ENCODE assay signal across 12 cellular contexts in the genomic region with DNA sequence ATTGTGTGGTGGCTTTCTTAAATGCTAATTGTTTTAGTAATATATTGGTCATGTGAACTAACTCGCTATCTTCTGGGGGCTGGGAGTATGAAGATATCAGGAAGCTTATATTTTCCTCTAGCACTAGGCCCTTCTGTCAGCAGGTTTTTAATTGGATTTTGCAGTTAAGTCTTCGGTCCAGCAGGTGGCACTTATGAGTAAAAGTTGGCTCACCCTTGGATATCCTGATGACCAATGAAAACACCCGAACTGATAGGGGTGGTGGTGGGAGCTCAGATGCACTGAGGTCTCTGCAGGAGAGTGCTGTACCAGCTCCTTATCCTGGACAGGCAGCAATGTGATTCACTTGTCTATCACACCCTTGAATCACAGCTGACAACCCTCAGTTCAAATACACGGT.
DNase-seq lines count a peak whose midpoint lies in the region; ATAC-seq and TF ChIP-seq lines count a peak whose summit lies in the region.
"Had no signal": no experiment of that assay in that cellular context is flagged by ENCODE, and none has a peak within 500 bp of the region (broad histone marks: within the 10 kb centered on the region; RNA-seq: fewer than 3 reads in every experiment).

No MANE protein-coding gene starts in this region.

- H2AFZ ChIP-seq in GM23338 (no peak overlapping the region), PC-3 (ENCODE audit: low read length) (no peak overlapping the region)

- no peaks in the 10 kb centered on the region for H3F3A ChIP-seq in GM23338 (replicated peaks; ENCODE audit: low read depth)
- no peaks in the 10 kb centered on the region for H3F3A ChIP-seq in PC-3 (ENCODE audit: low read length, unreplicated experiment)

- peaks cover 1% of the 10 kb centered on the region for H3K27me3 Mint-ChIP-seq in GM23338 (ENCODE audit: insufficient read depth, low read depth, poor library complexity)
- H3K27me3 Mint-ChIP-seq: stimulated activated memory B cell treated with anti-CD40 and anti-IgM and Interleukin-4, amounts not matched to agents 10 μg/mL and 1 μg/mL and 100 μg/mL, for 72 hours had no signal

- H4K20me1 ChIP-seq in GM23338 (replicated peaks; ENCODE audit: insufficient read depth) (no peaks in the 10 kb centered on the region), PC-3 (ENCODE audit: low read length) (no peaks in the 10 kb centered on the region)

- POLR2A ChIA-PET in PC-3 (lab: Charles Lee; ENCODE audit: unreplicated experiment): no interaction called here

- ATAC-seq in GM23338: peak; percentile 65
- ATAC-seq in PC-3: no peak
- ATAC-seq in HG02884 (IDR thresholded peaks at IDR 0.05; ENCODE audit: unreplicated experiment): no peak
- ATAC-seq: heart right ventricle; stimulated activated memory B cell treated with anti-CD40 and anti-IgM and Interleukin-4, amounts not matched to agents 10 μg/mL and 1 μg/mL and 100 μg/mL, for 72 hours had no signal

- TF ChIP-seq POLR2A in suprapubic skin (IDR thresholded peaks at IDR 0.05): no peak

- no peaks in the 10 kb centered on the region for H3K4me1 Mint-ChIP-seq in GM23338
- H3K4me1 Mint-ChIP-seq: stimulated activated memory B cell treated with anti-CD40 and anti-IgM and Interleukin-4, amounts not matched to agents 10 μg/mL and 1 μg/mL and 100 μg/mL, for 72 hours had no signal

- no TSS peak for BruUV-seq in PC-3 (replicated peaks; lab: Mats Ljungman, UMichigan)

- no peaks in the 10 kb centered on the region for H3K9me3 Mint-ChIP-seq in GM23338
- H3K9me3 Mint-ChIP-seq: stimulated activated memory B cell treated with anti-CD40 and anti-IgM and Interleukin-4, amounts not matched to agents 10 μg/mL and 1 μg/mL and 100 μg/mL, for 72 hours had no signal

- H3K79me2 ChIP-seq in GM23338 (replicated peaks; ENCODE audit: insufficient read depth) (no peaks in the 10 kb centered on the region), PC-3 (ENCODE audit: low read length) (no peaks in the 10 kb centered on the region)

- no peaks in the 10 kb centered on the region for H3K36me3 Mint-ChIP-seq in GM23338 (ENCODE audit: low read depth)
- H3K36me3 Mint-ChIP-seq: stimulated activated memory B cell treated with anti-CD40 and anti-IgM and Interleukin-4, amounts not matched to agents 10 μg/mL and 1 μg/mL and 100 μg/mL, for 72 hours had no signal

- H3K27me3 ChIP-seq in GM23338 (ENCODE audit: insufficient read depth) (no peaks in the 10 kb centered on the region), PC-3 (ENCODE audit: low read length) (no peaks in the 10 kb centered on the region), suprapubic skin (no peaks in the 10 kb centered on the region)
- H3K27me3 ChIP-seq: right atrium auricular region had no signal

- no peaks in the 10 kb centered on the region for H3K9me3 ChIP-seq in PC-3 (ENCODE audit: low read length)
- no peaks in the 10 kb centered on the region for H3K9me3 ChIP-seq in suprapubic skin
- H3K9me3 ChIP-seq: heart right ventricle, right atrium auricular region had no signal

- no peak for TF ChIP-seq EP300 in suprapubic skin (IDR thresholded peaks at IDR 0.05)

- no peak overlapping the region for H3K9ac ChIP-seq in PC-3 (ENCODE audit: low read length)

- CTCF ChIA-PET in PC-3 (lab: Charles Lee): no interaction called here

- H3K4me3 ChIP-seq in GM23338 (no peak overlapping the region), PC-3 (ENCODE audit: low read length) (no peak overlapping the region), suprapubic skin (no peak overlapping the region)
- H3K4me3 ChIP-seq: heart right ventricle, right atrium auricular region had no signal

- H3K9me2 ChIP-seq in GM23338 (ENCODE audit: insufficient read depth) (no peaks in the 10 kb centered on the region), PC-3 (replicated peaks; ENCODE audit: low read length) (no peaks in the 10 kb centered on the region)

- H3K4me1 ChIP-seq in GM23338 (ENCODE audit: insufficient read depth) (no peaks in the 10 kb centered on the region), PC-3 (ENCODE audit: insufficient read depth, low read length) (no peaks in the 10 kb centered on the region), suprapubic skin (no peaks in the 10 kb centered on the region)
- H3K4me1 ChIP-seq: heart right ventricle, right atrium auricular region had no signal

- DNase-seq in ELF-1 (ENCODE audit: low read depth, low spot score) (peak; percentile 58), GM23338 (ENCODE audit: low spot score) (peak; percentile 62), PC-3 (peak; percentile 14), iPS-NIHi11 (ENCODE audit: low spot score) (peak; percentile 48), DMS153 (lab: John Stamatoyannopoulos, UW) (no peak), NCI-H187 treated with DMSO at 0.1 percent for 48 hours (lab: John Stamatoyannopoulos, UW) (no peak), suprapubic skin (ENCODE audit: low spot score in 2 of 2) (no peak)
- DNase-seq: heart right ventricle, NCI-H2029 treated with DMSO at 0.1 percent for 48 hours had no signal

- H3K36me3 ChIP-seq in GM23338 (ENCODE audit: insufficient read depth) (no peaks in the 10 kb centered on the region), PC-3 (ENCODE audit: low read depth, low read length) (no peaks in the 10 kb centered on the region), suprapubic skin (no peaks in the 10 kb centered on the region)
- H3K36me3 ChIP-seq: heart right ventricle, right atrium auricular region had no signal

- H3K27ac ChIP-seq in GM23338 (ENCODE audit: low read depth): no peak overlapping the region
- no peak overlapping the region for H3K27ac ChIP-seq in PC-3 (ENCODE audit: low read length)
- no peak overlapping the region for H3K27ac ChIP-seq in suprapubic skin
- H3K27ac ChIP-seq: heart right ventricle, right atrium auricular region had no signal

- TF ChIP-seq CTCF in GM23338 (conservative IDR thresholded peaks at IDR 0.05; ENCODE audit: low read depth in 2 of 2) (peak; percentile 46 to 58), PC-3 (conservative IDR thresholded peaks at IDR 0.05; ENCODE audit: low read depth, low read length) (peak; percentile 39), suprapubic skin (IDR thresholded peaks at IDR 0.05) (no peak)

- H3K4me3 Mint-ChIP-seq in GM23338: no peak overlapping the region
- H3K4me3 Mint-ChIP-seq: stimulated activated memory B cell treated with anti-CD40 and anti-IgM and Interleukin-4, amounts not matched to agents 10 μg/mL and 1 μg/mL and 100 μg/mL, for 72 hours had no signal

- no peak overlapping the region for H3K27ac Mint-ChIP-seq in GM23338
- H3K27ac Mint-ChIP-seq: stimulated activated memory B cell treated with anti-CD40 and anti-IgM and Interleukin-4, amounts not matched to agents 10 μg/mL and 1 μg/mL and 100 μg/mL, for 72 hours had no signal

- intact Hi-C loops in PC-3 (cut with micrococcal nuclease): no loop called here

- 39% methylated on average over 4 of the region's 4 CpGs for WGBS in suprapubic skin

- H3K4me2 ChIP-seq in GM23338: no peak overlapping the region
- no peak overlapping the region for H3K4me2 ChIP-seq in PC-3 (ENCODE audit: low read length)

TF ChIP-seq in GM23338, 12 proteins besides CTCF, POLR2A, EP300 and RAD21:
- TF ChIP-seq ZNF331 (CRISPR knock-in tag; IDR thresholded peaks at IDR 0.05; ENCODE audit: low read depth) (no peak), EZH2phosphoT487 (IDR thresholded peaks at IDR 0.05; ENCODE audit: unreplicated experiment) (no peak), JUNB (IDR thresholded peaks at IDR 0.05; ENCODE audit: unreplicated experiment) (no peak)

Comparison
In these comparisons a context has a peak if more than half of its experiments do, and no peak if none do; other contexts are left out.
1. DNase-seq: peak in ELF-1 (single experiment), GM23338 (single experiment), PC-3 (single experiment) and iPS-NIHi11 (single experiment); none in DMS153 (single experiment), NCI-H187 treated with DMSO at 0.1 percent for 48 hours (single experiment) and suprapubic skin (0 of 2).
2. CTCF ChIP-seq: peak in GM23338 (2 of 2) and PC-3 (single experiment); none in suprapubic skin (0 of 2).